9 cellular contexts compared by ENCODE assay signal in the genomic region with DNA sequence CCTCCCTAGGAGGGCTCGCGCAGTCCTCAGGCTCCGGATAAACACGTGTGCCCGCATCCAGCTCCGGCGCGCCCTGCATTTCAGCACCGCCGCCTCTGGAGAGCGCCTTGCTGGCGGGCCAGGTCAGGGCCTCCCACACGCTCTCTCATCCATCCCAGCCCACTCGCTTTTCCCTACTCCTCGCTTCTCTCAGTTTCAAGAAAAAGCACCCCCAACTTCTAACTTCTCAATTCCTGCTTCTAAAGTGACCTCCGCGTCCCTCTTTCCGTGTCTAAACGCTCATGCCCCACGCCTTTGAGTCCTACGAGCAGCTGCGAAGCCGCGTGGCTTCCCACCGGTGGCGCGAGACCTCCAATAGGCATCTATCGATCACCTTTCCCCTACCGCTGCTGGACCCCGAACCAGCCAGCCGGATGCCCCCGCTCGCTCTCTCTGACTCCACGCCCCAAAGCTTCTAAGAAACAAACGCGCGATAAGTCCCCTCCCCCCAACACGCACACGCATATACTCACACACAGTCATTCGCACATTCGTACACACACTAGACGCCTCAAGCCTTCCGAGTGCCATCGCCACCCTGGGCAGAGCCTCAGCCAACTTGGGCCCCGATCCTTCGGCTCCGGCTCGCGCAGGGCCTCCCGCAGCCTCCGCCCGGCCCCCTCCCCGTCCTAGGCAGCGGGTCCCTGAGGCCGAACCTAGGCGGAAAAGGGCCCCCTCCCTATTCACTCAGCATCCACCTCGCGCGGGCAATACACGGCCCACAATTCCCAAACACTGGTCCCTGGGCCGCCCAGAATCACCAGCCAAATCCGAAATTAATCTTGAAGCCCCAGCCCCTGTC. TPM values are rescaled to one million over a fixed set of nuclear protein-coding genes. Genes with fewer than 3 reads are reported as not detected.
A peak's percentile ranks its signal among the peaks of the same experiment; 100 is the strongest.
DNase-seq lines count a peak whose midpoint lies in the region; ATAC-seq, FAIRE-seq and TF ChIP-seq lines count a peak whose summit lies in the region.
"Had no signal": no experiment of that assay in that cellular context is flagged by ENCODE, and none has a peak within 500 bp of the region (broad histone marks: within the 10 kb centered on the region; RNA-seq: fewer than 3 reads in every experiment).

No MANE protein-coding gene starts in this region.

- no peak for FAIRE-seq in urothelium cell line (lab: Jason Lieb, UNC)

- H3K9me3 Mint-ChIP-seq in activated naive CD8-positive, alpha-beta T cell treated with anti-CD3 and anti-CD28 coated beads, Interleukin-2, amount 10 ng/mL, durations not matched to agents 7 days and 5 days: no peaks in the 10 kb centered on the region

- H3K27me3 ChIP-seq in SJCRH30: no peaks in the 10 kb centered on the region

- ATAC-seq in activated naive CD8-positive, alpha-beta T cell treated with anti-CD3 and anti-CD28 coated beads, Interleukin-2, amount 10 ng/mL, durations not matched to agents 7 days and 5 days (ENCODE audit: low read depth): peak; percentile 79
- ATAC-seq in Right ventricle myocardium inferior (peak; percentile 92), omental fat pad (ENCODE audit: low FRiP score) (peak; percentile 82)

- intact Hi-C loops in Right ventricle myocardium inferior (cut with DNase I): no loop called here

- CTCF ChIA-PET in GM10248 (lab: Yijun Ruan, JAX): no interaction called here

- H3K4me3 Mint-ChIP-seq in activated naive CD8-positive, alpha-beta T cell treated with anti-CD3 and anti-CD28 coated beads, Interleukin-2, amount 10 ng/mL, durations not matched to agents 7 days and 5 days: peak overlapping the region; percentile 15

- peaks cover 5% of the 10 kb centered on the region for H3K36me3 Mint-ChIP-seq in activated naive CD8-positive, alpha-beta T cell treated with anti-CD3 and anti-CD28 coated beads, Interleukin-2, amount 10 ng/mL, durations not matched to agents 7 days and 5 days

- H3K4me3 ChIP-seq in SJCRH30: no peak overlapping the region

- TF ChIP-seq CTCF in GM10248 (IDR thresholded peaks at IDR 0.05; ENCODE audit: control extremely low read depth, extremely low read depth, low read depth, missing control alignments) (no peak), omental fat pad (IDR thresholded peaks at IDR 0.05) (no peak), GM20000 (IDR thresholded peaks at IDR 0.05; ENCODE audit: extremely low read depth, missing control alignments) (no peak)

- H3K27ac Mint-ChIP-seq in activated naive CD8-positive, alpha-beta T cell treated with anti-CD3 and anti-CD28 coated beads, Interleukin-2, amount 10 ng/mL, durations not matched to agents 7 days and 5 days: no peak overlapping the region

- DNase-seq in GM10248 (ENCODE audit: extremely low spot score) (peak; percentile 40), NCI-H510A treated with DMSO at 0.1 percent for 48 hours (lab: John Stamatoyannopoulos, UW) (peak; percentile 50), Right ventricle myocardium inferior (ENCODE audit: missing footprints) (peak; percentile 84), omental fat pad (ENCODE audit: low spot score) (peak; percentile 25), urothelium cell line (ENCODE audit: low spot score) (peak; percentile 82), GM20000 (ENCODE audit: low spot score) (no peak), SJCRH30 (no peak)
- peak; percentile 72 for DNase-seq in activated naive CD8-positive, alpha-beta T cell treated with anti-CD3 and anti-CD28 coated beads, Interleukin-2, amount 10 ng/mL, durations not matched to agents 7 days and 5 days

- H3K36me3 ChIP-seq in SJCRH30: no peaks in the 10 kb centered on the region

- no peaks in the 10 kb centered on the region for H3K4me1 ChIP-seq in SJCRH30

- H3K9me3 ChIP-seq in SJCRH30 (replicated peaks): no peaks in the 10 kb centered on the region

- no peak overlapping the region for H3K27ac ChIP-seq in SJCRH30
- H3K27ac ChIP-seq: KMS-11 had no signal

- POLR2A ChIA-PET in GM10248 (lab: Yijun Ruan, JAX): no interaction called here
- POLR2A ChIA-PET in activated naive CD8-positive, alpha-beta T cell treated with anti-CD3 and anti-CD28 coated beads, Interleukin-2, amount 10 ng/mL, durations not matched to agents 7 days and 5 days (lab: Charles Lee): no interaction called here

- H3K4me1 Mint-ChIP-seq in activated naive CD8-positive, alpha-beta T cell treated with anti-CD3 and anti-CD28 coated beads, Interleukin-2, amount 10 ng/mL, durations not matched to agents 7 days and 5 days: peaks cover 15% of the 10 kb centered on the region

- peaks cover 55% of the 10 kb centered on the region for H3K27me3 Mint-ChIP-seq in activated naive CD8-positive, alpha-beta T cell treated with anti-CD3 and anti-CD28 coated beads, Interleukin-2, amount 10 ng/mL, durations not matched to agents 7 days and 5 days

RNA-seq across cellular contexts. Expression of a gene that starts 1.1 kb away (rescaled TPM):
- not detected for total RNA-seq in activated naive CD8-positive, alpha-beta T cell treated with anti-CD3 and anti-CD28 coated beads, Interleukin-2, amount 10 ng/mL, durations not matched to agents 7 days and 5 days
- 2.1 TPM for total RNA-seq in Right ventricle myocardium inferior
- 10 to 100 TPM in 1 of 4 donors, 1 to 10 TPM in 2, under 1 TPM in 1; 0.84 to 11.3 (median 5.2) TPM for total RNA-seq in omental fat pad
- total RNA-seq in SJCRH30 (2014; rRNA removed; shearing (Covaris generic)): not detected in 2 replicates

RNA-seq across cellular contexts. Expression of a gene that starts 55.2 kb away (rescaled TPM):
- total RNA-seq in activated naive CD8-positive, alpha-beta T cell treated with anti-CD3 and anti-CD28 coated beads, Interleukin-2, amount 10 ng/mL, durations not matched to agents 7 days and 5 days: 10 to 100 TPM; 73.6 to 76.0 TPM
- 45.5 TPM for total RNA-seq in Right ventricle myocardium inferior
- total RNA-seq in omental fat pad: 10 to 100 TPM; 30.3 to 59.9 (median 38.4) TPM
- 18.5 and 19.1 TPM in 2 replicates for total RNA-seq in SJCRH30 (2014; rRNA removed; shearing (Covaris generic))

Comparison
In these comparisons a context has a peak if more than half of its experiments do, and no peak if none do; other contexts are left out.
1. DNase-seq: peak in GM10248 (single experiment), NCI-H510A treated with DMSO at 0.1 percent for 48 hours (single experiment), activated naive CD8-positive, alpha-beta T cell treated with anti-CD3 and anti-CD28 coated beads, Interleukin-2, amount 10 ng/mL, durations not matched to agents 7 days and 5 days (single experiment), Right ventricle myocardium inferior (single experiment), omental fat pad (single experiment) and urothelium cell line (single experiment); none in GM20000 (single experiment) and SJCRH30 (0 of 2).
2. Peak in every context shown above with its lines, with median percentiles within 50 percentile points of each other: ATAC-seq.